24 cellular contexts compared by ENCODE assay signal in genomic region chr19:20235156-20235555, GRCh38.
DNase-seq lines count a peak whose midpoint lies in the region; ATAC-seq, FAIRE-seq and TF ChIP-seq lines count a peak whose summit lies in the region.
"Had no signal": no experiment of that assay in that cellular context is flagged by ENCODE, and none has a peak within 500 bp of the region (broad histone marks: within the 10 kb centered on the region; RNA-seq: fewer than 3 reads in every experiment).

No MANE protein-coding gene starts in this region.

- H2BK15ac ChIP-seq in H1 (ENCODE audit: low read length) = no peak overlapping the region

- H3K27me3 ChIP-seq in DND-41 (ENCODE audit: insufficient read depth, low read length, poor library complexity) (no peaks in the 10 kb centered on the region), Loucy (ENCODE audit: insufficient read depth, low read length, poor library complexity, severe bottlenecking) (no peaks in the 10 kb centered on the region), H1 (replicated peaks in 1 of 4; ENCODE audit: control insufficient read depth in 3 of 4, extremely low read depth in 1 of 4, insufficient read depth in 3 of 4, low read length in 3 of 4) (no peaks in the 10 kb centered on the region), trophoblast cell (ENCODE audit: insufficient read depth, low read length) (no peaks in the 10 kb centered on the region)
- H3K27me3 ChIP-seq: SJCRH30 had no signal

- no peak overlapping the region for H3K14ac ChIP-seq in H1 (ENCODE audit: insufficient read length)
- H3K14ac ChIP-seq in trophoblast cell (ENCODE audit: low read length) = no peak overlapping the region

- H2BK120ac ChIP-seq in H1 (replicated peaks; ENCODE audit: low read depth, low read length) (no peak overlapping the region), trophoblast cell (ENCODE audit: insufficient read depth, low read length, poor library complexity) (no peak overlapping the region)

- H3K36me3 ChIP-seq in DND-41 (ENCODE audit: insufficient read depth, low read length) (peaks cover 72% of the 10 kb centered on the region), Loucy (ENCODE audit: insufficient read depth, low read length) (no peaks in the 10 kb centered on the region), H1 (ENCODE audit: control insufficient read depth in 2 of 4, insufficient read depth in 4 of 4, low read length in 3 of 4) (peaks cover 4 to 60% (median 19%) of the 10 kb centered on the region in 4 experiments), trophoblast cell (ENCODE audit: control insufficient read depth in 1 of 2, insufficient read depth in 2 of 2, low read length in 2 of 2) (peaks cover 8 to 19% of the 10 kb centered on the region in 2 experiments)

- H2AK5ac ChIP-seq in H1 (ENCODE audit: low read depth, low read length) (no peak overlapping the region), trophoblast cell (ENCODE audit: low read length) (no peak overlapping the region)

- H3K9me3 ChIP-seq in DND-41 (ENCODE audit: insufficient read depth, low read length, severe bottlenecking) (peaks cover 46% of the 10 kb centered on the region), Loucy (ENCODE audit: insufficient read depth, low read depth, low read length) (no peaks in the 10 kb centered on the region; the same call in 1 of the 2 replicates), H1 (ENCODE audit: insufficient read depth in 2 of 2, low read depth in 1 of 2, low read length in 1 of 2) (no peaks in the 10 kb centered on the region), trophoblast cell (ENCODE audit: insufficient read depth, low read depth, low read length) (no peaks in the 10 kb centered on the region)

- peaks cover 11% of the 10 kb centered on the region for H3K36me3 Mint-ChIP-seq in natural killer cell

- 95% methylated on average over 8 of the region's 8 CpGs; no CpG with 5 or more reads in 1 of the 2 experiments for WGBS in H1 (ENCODE audit: extremely low coverage in 1 of 2, insufficient coverage in 1 of 2, insufficient read length in 1 of 2, insufficient replicate concordance in 2 of 2, low coverage in 1 of 2, low lambda C conversion rate in 2 of 2, missing lambda C conversion rate in 1 of 2), 2 experiments
- WGBS in trophoblast cell (ENCODE audit: extremely low coverage, insufficient coverage, insufficient read length) = no CpG with 5 or more reads among the region's 8 CpGs

- no peak for TF ChIP-seq RAD21 in H1 (IDR thresholded peaks at IDR 0.05 in 1 of 2, conservative IDR thresholded peaks at IDR 0.05 in 1 of 2; ENCODE audit: low read depth in 2 of 2, low read length in 2 of 2)

- no peak overlapping the region for H4K5ac ChIP-seq in H1 (ENCODE audit: insufficient read length, low read depth, low read length)

- no peak for TF ChIP-seq POLR2A in H1 (IDR thresholded peaks at IDR 0.05; ENCODE audit: control extremely low read depth in 1 of 2, low read depth in 2 of 2, low read length in 2 of 2)

- no peak for DNase-seq in DND-41
- DNase-seq in H1 (ENCODE audit: low read depth in 1 of 2, low spot score in 2 of 2) = no peak
- no peak for DNase-seq in trophoblast cell
- no peak for DNase-seq in natural killer cell
- DNase-seq: GOT3, IMR-90, NCI-H1092 treated with DMSO at 0.1 percent for 48 hours, NCI-H1436, NCI-H1930, NCI-H446, NCI-H524 treated with DMSO at 0.1 percent for 48 hours, NCI-H774, PC-3, SJCRH30, T-cell had no signal

- H2AFZ ChIP-seq in DND-41 (ENCODE audit: low read depth, low read length) (no peak overlapping the region), Loucy (ENCODE audit: low read length) (no peak overlapping the region), H1 (ENCODE audit: low read length) (no peak overlapping the region), trophoblast cell (ENCODE audit: insufficient read depth, low read length, poor library complexity) (no peak overlapping the region)

- no peaks in the 10 kb centered on the region for H3K27me3 Mint-ChIP-seq in natural killer cell (ENCODE audit: low read depth in 2 of 2)
- H3K27me3 Mint-ChIP-seq: T-cell had no signal

- H4K8ac ChIP-seq in H1 (ENCODE audit: extremely low read depth, insufficient read depth, low read length) (no peak overlapping the region), trophoblast cell (ENCODE audit: low read depth, low read length) (no peak overlapping the region)

- no peak overlapping the region for H3K9ac ChIP-seq in DND-41 (ENCODE audit: low read depth, low read length)
- H3K9ac ChIP-seq in Loucy (ENCODE audit: low read depth, low read length, poor library complexity, severe bottlenecking) = no peak overlapping the region
- no peak overlapping the region for H3K9ac ChIP-seq in H1 (replicated peaks in 1 of 4; ENCODE audit: extremely low read depth in 1 of 4, low read depth in 3 of 4, low read length in 3 of 4)
- no peak overlapping the region for H3K9ac ChIP-seq in trophoblast cell (ENCODE audit: low read length)
- H3K9ac ChIP-seq: KMS-11 had no signal

- no peak overlapping the region for H4K12ac ChIP-seq in trophoblast cell (ENCODE audit: low read depth, low read length)

- H3K4me2 ChIP-seq in DND-41 (ENCODE audit: insufficient read depth, low read length) (peak overlapping the region; percentile 77; the same call in 1 of the 2 replicates), Loucy (ENCODE audit: low read depth, low read length, poor library complexity, severe bottlenecking) (peak overlapping the region; percentile 27), H1 (ENCODE audit: insufficient read depth in 1 of 2, low read depth in 2 of 2, low read length in 2 of 2) (peak overlapping the region; percentile 37 to 61; a peak in 2 of 4 replicates), trophoblast cell (ENCODE audit: low read length) (no peak overlapping the region)
- H3K4me2 ChIP-seq: KMS-11 had no signal

- no peak overlapping the region for H3K56ac ChIP-seq in H1 (replicated peaks; ENCODE audit: insufficient read length, low read depth, low read length)

- H2BK5ac ChIP-seq in H1 (ENCODE audit: low read depth, low read length) = no peak overlapping the region
- H2BK5ac ChIP-seq in trophoblast cell (ENCODE audit: low read depth, low read length, poor library complexity) = no peak overlapping the region

- H4K91ac ChIP-seq in H1 (replicated peaks; ENCODE audit: insufficient read length, low read length) (no peak overlapping the region), trophoblast cell (ENCODE audit: low read depth, low read length) (peak overlapping the region; percentile 24)

- no peaks in the 10 kb centered on the region for H3F3A ChIP-seq in Loucy (ENCODE audit: low read depth)

- peaks cover 11 to 12% of the 10 kb centered on the region in 2 donors for H3K4me1 Mint-ChIP-seq in natural killer cell

- H3K79me2 ChIP-seq in DND-41 (ENCODE audit: insufficient read depth, low read length) (peaks cover 78% of the 10 kb centered on the region), Loucy (ENCODE audit: insufficient read depth, low read length) (peaks cover 38% of the 10 kb centered on the region), H1 (ENCODE audit: control insufficient read depth in 1 of 2, insufficient read depth in 2 of 2, low read length in 2 of 2) (peaks cover 9 to 78% of the 10 kb centered on the region in 2 experiments; a peak in 3 of 4 replicates), trophoblast cell (ENCODE audit: control insufficient read depth, insufficient read depth, low read length, poor library complexity) (peaks cover 27% of the 10 kb centered on the region)

- H3K4ac ChIP-seq in H1 (replicated peaks; ENCODE audit: insufficient read length, low read depth, low read length) = no peak overlapping the region
- peak overlapping the region; percentile 90 for H3K4ac ChIP-seq in trophoblast cell (ENCODE audit: low read depth, low read length)

- CTCF ChIA-PET in H1 (lab: Charles Lee; ENCODE audit: partially characterized antibody) = interaction anchor here (1.0 kb wide), 1 partner anchor 12 kb away, joined by 3 read pairs; no protein-coding TSS in a partner anchor

- intact Hi-C loops in natural killer cell (cut with micrococcal nuclease) = no loop called here

- H3K23ac ChIP-seq in H1 (ENCODE audit: insufficient read length) (no peak overlapping the region), trophoblast cell (ENCODE audit: low read length) (no peak overlapping the region)

- H4K20me1 ChIP-seq in DND-41 (ENCODE audit: insufficient read depth, low read length) (no peaks in the 10 kb centered on the region), Loucy (ENCODE audit: insufficient read depth, low read length, poor library complexity, severe bottlenecking) (no peaks in the 10 kb centered on the region), H1 (replicated peaks in 1 of 2; ENCODE audit: control insufficient read depth in 1 of 2, insufficient read depth in 2 of 2, low read length in 2 of 2) (peaks cover 2 to 13% of the 10 kb centered on the region in 2 experiments)

- no peaks in the 10 kb centered on the region for H3K9me3 Mint-ChIP-seq in natural killer cell

- H3K4me3 ChIP-seq in DND-41 (ENCODE audit: low read depth in 1 of 2, low read length in 2 of 2) (no peak overlapping the region), Loucy (ENCODE audit: low read length, poor library complexity, severe bottlenecking) (no peak overlapping the region), H1 (ENCODE audit: extremely low read depth in 1 of 4, insufficient read depth in 2 of 4, low read depth in 3 of 4, low read length in 4 of 4) (peak overlapping the region in 1 of 4 experiments; percentile 35; a peak in 2 of 8 replicates), trophoblast cell (ENCODE audit: low read depth, low read length) (no peak overlapping the region)
- H3K4me3 ChIP-seq: SJCRH30 had no signal

- H3K18ac ChIP-seq in H1 (ENCODE audit: extremely low read depth, low read length) (no peak overlapping the region), trophoblast cell (ENCODE audit: low read length) (no peak overlapping the region)

- H2BK20ac ChIP-seq in H1 (ENCODE audit: low read length) = no peak overlapping the region

- H2BK12ac ChIP-seq in H1 (ENCODE audit: low read depth, low read length) (no peak overlapping the region), trophoblast cell (ENCODE audit: low read length) (no peak overlapping the region)

- TF ChIP-seq CTCF in DND-41 (IDR thresholded peaks at IDR 0.05; ENCODE audit: borderline replicate concordance, extremely low read depth, low read length, poor library complexity, severe bottlenecking) (no peak), Loucy (conservative IDR thresholded peaks at IDR 0.05; ENCODE audit: low read length) (no peak), H1 (IDR thresholded peaks at IDR 0.05; ENCODE audit: control extremely low read depth in 1 of 3, insufficient read depth in 1 of 3, low read depth in 1 of 3, low read length in 3 of 3) (no peak), natural killer cell (IDR thresholded peaks at IDR 0.05) (no peak)

- no peaks in the 10 kb centered on the region for H3K23me2 ChIP-seq in H1 (ENCODE audit: low read depth, low read length)

- peaks cover 44% of the 10 kb centered on the region for H3K4me1 ChIP-seq in DND-41 (ENCODE audit: insufficient read depth, low read length)
- H3K4me1 ChIP-seq in Loucy (ENCODE audit: insufficient read depth, low read length, poor library complexity, severe bottlenecking) = peaks cover 12% of the 10 kb centered on the region
- H3K4me1 ChIP-seq in H1 (replicated peaks in 1 of 4; ENCODE audit: control insufficient read depth in 3 of 4, insufficient read depth in 4 of 4, low read length in 3 of 4) = peaks cover 0 to 13% (median 4%) of the 10 kb centered on the region in 4 experiments; a peak in 6 of 7 replicates
- peaks cover 6 to 19% of the 10 kb centered on the region in 2 experiments for H3K4me1 ChIP-seq in trophoblast cell (ENCODE audit: control insufficient read depth in 1 of 2, insufficient read depth in 2 of 2, low read length in 2 of 2)
- H3K4me1 ChIP-seq: SJCRH30 had no signal

- POLR2A ChIA-PET in H1 (lab: Charles Lee; ENCODE audit: partially characterized antibody) = interaction anchor here (0.5 to 3.8 kb wide), 5 partner anchors 10 to 304 kb away, joined by 3 to 11 read pairs (median 3); no protein-coding TSS in a partner anchor

- H3K9me2 ChIP-seq in Loucy (replicated peaks; ENCODE audit: low read depth, low read length) = no peaks in the 10 kb centered on the region

- H3K4me3 Mint-ChIP-seq in natural killer cell = no peak overlapping the region
- H3K4me3 Mint-ChIP-seq: CD14-positive monocyte, T-cell had no signal

- ATAC-seq in DND-41 (ENCODE audit: insufficient read depth, low read depth) = no peak
- no peak for ATAC-seq in HG02840 (IDR thresholded peaks at IDR 0.05; ENCODE audit: low FRiP score, unreplicated experiment)
- ATAC-seq in GM21526 (IDR thresholded peaks at IDR 0.05; ENCODE audit: low FRiP score, unreplicated experiment) = no peak
- ATAC-seq in natural killer cell = no peak
- ATAC-seq: HCT116, PC-3, Right ventricle myocardium inferior, T-cell had no signal

- H3K27ac ChIP-seq in DND-41 (ENCODE audit: low read length) (no peak overlapping the region), H1 (ENCODE audit: low read depth, low read length) (no peak overlapping the region), trophoblast cell (ENCODE audit: low read depth, low read length) (no peak overlapping the region)
- H3K27ac ChIP-seq: KMS-11, SJCRH30 had no signal

- H3K79me1 ChIP-seq in H1 (ENCODE audit: low read depth, low read length) (no peaks in the 10 kb centered on the region; the same call in 1 of the 2 replicates), trophoblast cell (ENCODE audit: low read length) (peaks cover 10% of the 10 kb centered on the region)

- no peak overlapping the region for H3K27ac Mint-ChIP-seq in natural killer cell
- H3K27ac Mint-ChIP-seq: CD14-positive monocyte, T-cell had no signal

- FAIRE-seq in H1 (lab: Jason Lieb, UNC) = no peak
- FAIRE-seq: A204.1, G401.6 had no signal

- no peak for TF ChIP-seq EP300 in H1 (IDR thresholded peaks at IDR 0.05; ENCODE audit: borderline replicate concordance in 1 of 2, low read depth in 2 of 2, low read length in 2 of 2)
